ENCODE assay signal across 23 cellular contexts in the genomic region with DNA sequence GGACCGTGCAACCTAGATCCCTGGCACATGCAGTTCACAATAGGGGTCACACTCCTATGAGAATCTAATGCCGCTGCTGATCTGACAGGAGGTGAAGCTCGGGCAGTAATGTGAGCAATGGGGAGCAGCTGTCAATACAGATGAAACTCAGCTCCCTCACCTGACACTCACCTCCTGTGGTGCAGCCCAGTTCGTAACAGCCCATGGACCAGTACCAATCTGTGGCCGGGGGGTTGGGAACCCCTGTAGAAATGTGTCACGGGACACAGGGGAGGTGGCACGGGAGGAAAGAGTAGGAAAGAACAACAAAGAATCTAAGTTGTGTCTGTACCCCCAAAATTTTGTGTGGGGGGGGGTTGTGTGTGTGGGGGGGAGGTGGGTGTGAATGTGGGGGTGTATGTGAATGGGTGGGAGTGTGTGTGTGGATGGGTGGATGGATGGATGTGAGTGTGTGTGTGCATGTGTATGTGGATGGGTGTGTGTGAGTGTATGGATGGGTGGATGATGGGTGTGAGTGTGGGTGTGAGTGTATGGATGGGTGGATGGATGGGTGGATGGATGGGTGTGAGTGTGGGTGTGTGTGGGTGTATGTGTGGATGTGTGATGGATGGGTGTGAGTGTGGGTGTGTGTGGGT. TPM values are rescaled to one million over a fixed set of nuclear protein-coding genes. Genes with fewer than 3 reads are reported as not detected.
DNase-seq lines count a peak whose midpoint lies in the region; ATAC-seq, FAIRE-seq and TF ChIP-seq lines count a peak whose summit lies in the region.
"Had no signal": no experiment of that assay in that cellular context is flagged by ENCODE, and none has a peak within 500 bp of the region (broad histone marks: within the 10 kb centered on the region; RNA-seq: fewer than 3 reads in every experiment).

No MANE protein-coding gene starts in this region.

- no peak for TF ChIP-seq POLR2A in H1 (IDR thresholded peaks at IDR 0.05; ENCODE audit: control extremely low read depth in 1 of 2, low read depth in 2 of 2, low read length in 2 of 2)

- H3K18ac ChIP-seq in H1 (ENCODE audit: extremely low read depth, low read length), result no peak overlapping the region

- WGBS in H1 (ENCODE audit: extremely low coverage in 1 of 2, insufficient coverage in 1 of 2, insufficient read length in 1 of 2, insufficient replicate concordance in 2 of 2, low coverage in 1 of 2, low lambda C conversion rate in 2 of 2, missing lambda C conversion rate in 1 of 2), 2 experiments, result 95% methylated on average over 7 of the region's 7 CpGs; no CpG with 5 or more reads in 1 of the 2 experiments

- H4K91ac ChIP-seq in H1 (replicated peaks; ENCODE audit: insufficient read length, low read length), result no peak overlapping the region

- POLR2A ChIA-PET in H1 (lab: Charles Lee; ENCODE audit: partially characterized antibody), result no interaction called here

- H2BK15ac ChIP-seq in H1 (ENCODE audit: low read length), result no peak overlapping the region

- H3K27me3 Mint-ChIP-seq in activated naive CD4-positive, alpha-beta T cell treated with anti-CD3 and anti-CD28 coated beads, Interleukin-2, amount 10 ng/mL, durations not matched to agents 7 days and 5 days, result no peaks in the 10 kb centered on the region
- H3K27me3 Mint-ChIP-seq in activated T-helper 1 cell treated with anti-CD3 and anti-CD28 coated beads, Interleukin-12 subunit alpha, Interleukin-12 subunit beta, Interleukin-2, Interleukin-4 antibody, amounts not matched to agents 30 ng/mL and 10 ng/mL and 1 ng/mL, durations not matched to agents 14 hours and 24 hours and 36 hours (ENCODE audit: insufficient read depth), result peaks cover 1% of the 10 kb centered on the region

- no peak overlapping the region for H2AK5ac ChIP-seq in H1 (ENCODE audit: low read depth, low read length)

- no peak overlapping the region for H2BK120ac ChIP-seq in H1 (replicated peaks; ENCODE audit: low read depth, low read length)

- ATAC-seq in stimulated activated naive CD8-positive, alpha-beta T cell treated with anti-CD3 and anti-CD28 coated beads, Interleukin-15, Interleukin-2, amounts not matched to agents 100 U/mL and 50 U/mL, for 24 hours, result peak; percentile 40
- ATAC-seq in GM18867 (IDR thresholded peaks at IDR 0.05; ENCODE audit: unreplicated experiment), result no peak
- ATAC-seq: PC-3 had no signal

- H3K4me1 ChIP-seq in H1 (replicated peaks in 1 of 4; ENCODE audit: control insufficient read depth in 3 of 4, insufficient read depth in 4 of 4, low read length in 3 of 4), result no peaks in the 10 kb centered on the region

- no peak overlapping the region for H4K5ac ChIP-seq in H1 (ENCODE audit: insufficient read length, low read depth, low read length)

- H3K14ac ChIP-seq in H1 (ENCODE audit: insufficient read length), result no peak overlapping the region

- DNase-seq in activated naive CD4-positive, alpha-beta T cell treated with anti-CD3 and anti-CD28 coated beads, Interleukin-2, amount 10 ng/mL, durations not matched to agents 7 days and 5 days, result no peak
- no peak for DNase-seq in activated naive CD4-positive, alpha-beta T cell treated with anti-CD3 and anti-CD28 coated beads, Interleukin-2, amount 50 U/mL, for 16 hours
- DNase-seq in activated T-helper 1 cell treated with anti-CD3 and anti-CD28 coated beads, Interleukin-12 subunit alpha, Interleukin-12 subunit beta, Interleukin-2, Interleukin-4 antibody, amounts not matched to agents 30 ng/mL and 10 ng/mL and 1 ng/mL, durations not matched to agents 14 hours and 24 hours and 36 hours (ENCODE audit: low spot score), result no peak
- no peak for DNase-seq in H1 (ENCODE audit: low read depth in 1 of 2, low spot score in 2 of 2)
- DNase-seq in stimulated activated naive CD8-positive, alpha-beta T cell treated with anti-CD3 and anti-CD28 coated beads, Interleukin-15, Interleukin-2, amounts not matched to agents 100 U/mL and 50 U/mL, for 24 hours, result no peak
- no peak for DNase-seq in HUDEP-2 (lab: John Stamatoyannopoulos, UW; ENCODE audit: unreplicated experiment in 76 of 76)
- DNase-seq in NCI-H2107 (lab: John Stamatoyannopoulos, UW), result no peak
- DNase-seq: ACHN, AML-193, DND-41, HFFc6, Karpas-422, NCI-H1436, NCI-H1930, NCI-H345, NCI-H524 treated with DMSO at 0.1 percent for 48 hours, PC-3, RPMI8226, SIG-M5 had no signal

- CTCF ChIA-PET in activated naive CD4-positive, alpha-beta T cell treated with anti-CD3 and anti-CD28 coated beads, Interleukin-2, amount 10 ng/mL, durations not matched to agents 7 days and 5 days (lab: Charles Lee), result no interaction called here
- CTCF ChIA-PET in H1 (lab: Charles Lee; ENCODE audit: partially characterized antibody), result no interaction called here

- no peak overlapping the region for H3K4ac ChIP-seq in H1 (replicated peaks; ENCODE audit: insufficient read length, low read depth, low read length)

- H3K9me3 Mint-ChIP-seq in activated naive CD4-positive, alpha-beta T cell treated with anti-CD3 and anti-CD28 coated beads, Interleukin-2, amount 10 ng/mL, durations not matched to agents 7 days and 5 days, result no peaks in the 10 kb centered on the region
- peaks cover 4% of the 10 kb centered on the region for H3K9me3 Mint-ChIP-seq in activated T-helper 1 cell treated with anti-CD3 and anti-CD28 coated beads, Interleukin-12 subunit alpha, Interleukin-12 subunit beta, Interleukin-2, Interleukin-4 antibody, amounts not matched to agents 30 ng/mL and 10 ng/mL and 1 ng/mL, durations not matched to agents 14 hours and 24 hours and 36 hours

- no peak for FAIRE-seq in H1 (lab: Jason Lieb, UNC)
- FAIRE-seq: H54 had no signal

- H3K27me3 ChIP-seq in H1 (replicated peaks in 1 of 4; ENCODE audit: control insufficient read depth in 3 of 4, extremely low read depth in 1 of 4, insufficient read depth in 3 of 4, low read length in 3 of 4), result no peaks in the 10 kb centered on the region

- H3K9ac ChIP-seq in H1 (replicated peaks in 1 of 4; ENCODE audit: extremely low read depth in 1 of 4, low read depth in 3 of 4, low read length in 3 of 4), result no peak overlapping the region

- no peak overlapping the region for H3K4me3 Mint-ChIP-seq in activated naive CD4-positive, alpha-beta T cell treated with anti-CD3 and anti-CD28 coated beads, Interleukin-2, amount 10 ng/mL, durations not matched to agents 7 days and 5 days
- no peak overlapping the region for H3K4me3 Mint-ChIP-seq in activated T-helper 1 cell treated with anti-CD3 and anti-CD28 coated beads, Interleukin-12 subunit alpha, Interleukin-12 subunit beta, Interleukin-2, Interleukin-4 antibody, amounts not matched to agents 30 ng/mL and 10 ng/mL and 1 ng/mL, durations not matched to agents 14 hours and 24 hours and 36 hours
- H3K4me3 Mint-ChIP-seq: CD14-positive monocyte, HFFc6 had no signal

- H3K79me1 ChIP-seq in H1 (ENCODE audit: low read depth, low read length), result peaks cover 2% of the 10 kb centered on the region

- no peak overlapping the region for H2AFZ ChIP-seq in H1 (ENCODE audit: low read length)

- H2BK12ac ChIP-seq in H1 (ENCODE audit: low read depth, low read length), result no peak overlapping the region

- peaks cover 0 to 4% of the 10 kb centered on the region in 2 experiments; a peak in 1 of 4 replicates for H3K9me3 ChIP-seq in H1 (ENCODE audit: insufficient read depth in 2 of 2, low read depth in 1 of 2, low read length in 1 of 2)

- H3K36me3 ChIP-seq in H1 (ENCODE audit: control insufficient read depth in 2 of 4, insufficient read depth in 4 of 4, low read length in 3 of 4), result peaks cover 2 to 31% (median 15%) of the 10 kb centered on the region in 4 experiments; a peak in 6 of 8 replicates

- peak overlapping the region; percentile 33 for H3K27ac Mint-ChIP-seq in activated naive CD4-positive, alpha-beta T cell treated with anti-CD3 and anti-CD28 coated beads, Interleukin-2, amount 10 ng/mL, durations not matched to agents 7 days and 5 days
- peak overlapping the region; percentile 90 for H3K27ac Mint-ChIP-seq in activated T-helper 1 cell treated with anti-CD3 and anti-CD28 coated beads, Interleukin-12 subunit alpha, Interleukin-12 subunit beta, Interleukin-2, Interleukin-4 antibody, amounts not matched to agents 30 ng/mL and 10 ng/mL and 1 ng/mL, durations not matched to agents 14 hours and 24 hours and 36 hours
- H3K27ac Mint-ChIP-seq: HFFc6 had no signal

- no peak overlapping the region for H4K8ac ChIP-seq in H1 (ENCODE audit: extremely low read depth, insufficient read depth, low read length)

- no peaks in the 10 kb centered on the region for H4K20me1 ChIP-seq in H1 (replicated peaks in 1 of 2; ENCODE audit: control insufficient read depth in 1 of 2, insufficient read depth in 2 of 2, low read length in 2 of 2)

- no peak overlapping the region for H2BK20ac ChIP-seq in H1 (ENCODE audit: low read length)

- TF ChIP-seq RAD21 in H1 (IDR thresholded peaks at IDR 0.05 in 1 of 2, conservative IDR thresholded peaks at IDR 0.05 in 1 of 2; ENCODE audit: low read depth in 2 of 2, low read length in 2 of 2), result no peak

- no peak for TF ChIP-seq EP300 in H1 (IDR thresholded peaks at IDR 0.05; ENCODE audit: borderline replicate concordance in 1 of 2, low read depth in 2 of 2, low read length in 2 of 2)

- H3K23ac ChIP-seq in H1 (ENCODE audit: insufficient read length), result no peak overlapping the region

- peaks cover 5% of the 10 kb centered on the region; the same call in 1 of the 2 replicates for H3K23me2 ChIP-seq in H1 (ENCODE audit: low read depth, low read length)

- no peak for TF ChIP-seq CTCF in H1 (IDR thresholded peaks at IDR 0.05; ENCODE audit: control extremely low read depth in 1 of 3, insufficient read depth in 1 of 3, low read depth in 1 of 3, low read length in 3 of 3)

- no peaks in the 10 kb centered on the region for H3K79me2 ChIP-seq in H1 (ENCODE audit: control insufficient read depth in 1 of 2, insufficient read depth in 2 of 2, low read length in 2 of 2)

- peak overlapping the region; percentile 6 for H3K56ac ChIP-seq in H1 (replicated peaks; ENCODE audit: insufficient read length, low read depth, low read length)

- no peak overlapping the region for H3K4me2 ChIP-seq in H1 (ENCODE audit: insufficient read depth in 1 of 2, low read depth in 2 of 2, low read length in 2 of 2)

- no peak overlapping the region for H2BK5ac ChIP-seq in H1 (ENCODE audit: low read depth, low read length)

- H3K36me3 Mint-ChIP-seq in activated naive CD4-positive, alpha-beta T cell treated with anti-CD3 and anti-CD28 coated beads, Interleukin-2, amount 10 ng/mL, durations not matched to agents 7 days and 5 days, result peaks cover 74% of the 10 kb centered on the region
- H3K36me3 Mint-ChIP-seq in activated T-helper 1 cell treated with anti-CD3 and anti-CD28 coated beads, Interleukin-12 subunit alpha, Interleukin-12 subunit beta, Interleukin-2, Interleukin-4 antibody, amounts not matched to agents 30 ng/mL and 10 ng/mL and 1 ng/mL, durations not matched to agents 14 hours and 24 hours and 36 hours (ENCODE audit: low read depth), result peaks cover 69% of the 10 kb centered on the region

- H3K27ac ChIP-seq in H1 (ENCODE audit: low read depth, low read length), result no peak overlapping the region

- intact Hi-C loops in activated T-helper 1 cell treated with anti-CD3 and anti-CD28 coated beads, Interleukin-12 subunit alpha, Interleukin-12 subunit beta, Interleukin-2, Interleukin-4 antibody, amounts not matched to agents 30 ng/mL and 10 ng/mL and 1 ng/mL, durations not matched to agents 14 hours and 24 hours and 36 hours (cut with micrococcal nuclease), result no loop called here

- peaks cover 25% of the 10 kb centered on the region for H3K4me1 Mint-ChIP-seq in activated naive CD4-positive, alpha-beta T cell treated with anti-CD3 and anti-CD28 coated beads, Interleukin-2, amount 10 ng/mL, durations not matched to agents 7 days and 5 days
- peaks cover 51% of the 10 kb centered on the region for H3K4me1 Mint-ChIP-seq in activated T-helper 1 cell treated with anti-CD3 and anti-CD28 coated beads, Interleukin-12 subunit alpha, Interleukin-12 subunit beta, Interleukin-2, Interleukin-4 antibody, amounts not matched to agents 30 ng/mL and 10 ng/mL and 1 ng/mL, durations not matched to agents 14 hours and 24 hours and 36 hours (ENCODE audit: low read depth)

- H3K4me3 ChIP-seq in H1 (ENCODE audit: extremely low read depth in 1 of 4, insufficient read depth in 2 of 4, low read depth in 3 of 4, low read length in 4 of 4), result no peak overlapping the region

RNA-seq across cellular contexts. Expression of a gene that starts 33.1 kb away (rescaled TPM):
- total RNA-seq in activated T-helper 1 cell treated with anti-CD3 and anti-CD28 coated beads, Interleukin-12 subunit alpha, Interleukin-12 subunit beta, Interleukin-2, Interleukin-4 antibody, amounts not matched to agents 30 ng/mL and 10 ng/mL and 1 ng/mL, durations not matched to agents 14 hours and 24 hours and 36 hours, result 38.3 and 39.1 TPM in 2 replicates
- total RNA-seq in H1 (2021; fragmentation: NEBNext Ultra II Directional; extraction: Animal tissue kit (Norgen Biotek cat#: 25700)), result 8.6 and 11.0 TPM in 2 replicates
- polyA plus RNA-seq in H1 (2011; rRNA removed), result 2.9 and 3.4 TPM in 2 replicates
- polyA plus RNA-seq in H1 (2011; cell fraction: cytosol; rRNA removed), result 3.7 TPM
- 9.6 TPM for polyA plus RNA-seq in H1 (2011; cell fraction: nucleus; rRNA removed)
- 2.8 to 5.2 TPM (median 4.2 TPM) in 4 replicates for polyA plus RNA-seq in H1 (2012, experiment 1 of 2)
- 0.37 TPM for polyA plus RNA-seq in H1 (2012, experiment 2 of 2)
- 2.7 TPM for polyA plus RNA-seq in H1 (2013, experiment 1 of 2)
- 2.6 TPM for polyA plus RNA-seq in H1 (2013, experiment 2 of 2)
- 10.4 and 10.8 TPM in 2 replicates for polyA minus RNA-seq in H1 (2011; rRNA and poly(A)+ RNA removed)
- polyA minus RNA-seq in H1 (2011; cell fraction: cytosol; rRNA and poly(A)+ RNA removed), result 5.7 TPM
- polyA minus RNA-seq in H1 (2011; cell fraction: nucleus; rRNA and poly(A)+ RNA removed), result 21.6 TPM
- total RNA-seq: G401 had no signal
